ENCODE assay signal across 1 cellular context in the genomic region with DNA sequence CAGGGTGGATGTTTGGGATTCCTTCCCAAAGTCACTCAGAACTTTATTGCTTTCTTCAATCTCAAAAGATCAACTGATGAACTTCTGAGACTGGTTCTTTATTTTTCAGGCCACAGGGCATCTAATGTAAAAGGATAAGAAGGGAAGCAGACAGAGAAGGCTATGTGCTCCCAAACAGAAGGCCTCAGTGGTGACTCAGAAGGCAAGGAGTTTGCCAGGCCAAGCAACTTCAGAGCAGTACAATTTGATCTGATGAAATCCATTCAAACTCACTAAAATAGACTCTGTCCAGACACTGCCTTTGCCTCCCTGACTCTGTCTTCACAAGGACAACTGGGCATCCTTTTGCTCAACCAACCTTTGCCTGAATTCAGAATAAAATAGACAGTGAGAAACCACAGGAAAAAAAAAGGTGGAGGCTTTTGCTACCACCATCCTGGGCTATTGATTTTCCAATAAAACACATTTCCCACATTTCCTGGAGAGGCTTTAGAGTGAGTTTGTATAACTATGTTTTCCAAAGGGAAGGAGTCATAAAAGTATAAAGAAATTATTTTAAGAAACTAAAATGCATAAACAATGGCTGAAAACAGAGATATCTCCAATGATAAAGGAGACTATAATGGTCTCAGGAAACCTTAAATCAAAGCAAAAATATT.
TF ChIP-seq lines count a peak whose summit lies in the region.

No MANE protein-coding gene starts in this region.

TF ChIP-seq in HCT116, 20 proteins besides CTCF, POLR2A, EP300 and RAD21 (continued from another document):
- TF ChIP-seq, protein P1, sequence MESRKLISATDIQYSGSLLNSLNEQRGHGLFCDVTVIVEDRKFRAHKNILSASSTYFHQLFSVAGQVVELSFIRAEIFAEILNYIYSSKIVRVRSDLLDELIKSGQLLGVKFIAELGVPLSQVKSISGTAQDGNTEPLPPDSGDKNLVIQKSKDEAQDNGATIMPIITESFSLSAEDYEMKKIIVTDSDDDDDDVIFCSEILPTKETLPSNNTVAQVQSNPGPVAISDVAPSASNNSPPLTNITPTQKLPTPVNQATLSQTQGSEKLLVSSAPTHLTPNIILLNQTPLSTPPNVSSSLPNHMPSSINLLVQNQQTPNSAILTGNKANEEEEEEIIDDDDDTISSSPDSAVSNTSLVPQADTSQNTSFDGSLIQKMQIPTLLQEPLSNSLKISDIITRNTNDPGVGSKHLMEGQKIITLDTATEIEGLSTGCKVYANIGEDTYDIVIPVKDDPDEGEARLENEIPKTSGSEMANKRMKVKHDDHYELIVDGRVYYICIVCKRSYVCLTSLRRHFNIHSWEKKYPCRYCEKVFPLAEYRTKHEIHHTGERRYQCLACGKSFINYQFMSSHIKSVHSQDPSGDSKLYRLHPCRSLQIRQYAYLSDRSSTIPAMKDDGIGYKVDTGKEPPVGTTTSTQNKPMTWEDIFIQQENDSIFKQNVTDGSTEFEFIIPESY (IDR thresholded peaks at IDR 0.05; ENCODE audit: extremely low read depth, insufficient replicate concordance, low read length): no peak
- no peak for TF ChIP-seq EZH2phosphoT487 (IDR thresholded peaks at IDR 0.05; ENCODE audit: borderline replicate concordance)
- no peak for TF ChIP-seq POLR2AphosphoS5 (IDR thresholded peaks at IDR 0.05; ENCODE audit: low read depth, low read length)
- no peak for TF ChIP-seq JUND (IDR thresholded peaks at IDR 0.05)
- no peak for TF ChIP-seq ELF1 (IDR thresholded peaks at IDR 0.05; ENCODE audit: borderline replicate concordance, low read depth)
- TF ChIP-seq, protein P2, sequence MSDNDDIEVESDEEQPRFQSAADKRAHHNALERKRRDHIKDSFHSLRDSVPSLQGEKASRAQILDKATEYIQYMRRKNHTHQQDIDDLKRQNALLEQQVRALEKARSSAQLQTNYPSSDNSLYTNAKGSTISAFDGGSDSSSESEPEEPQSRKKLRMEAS (IDR thresholded peaks at IDR 0.05): no peak
- TF ChIP-seq FOSL1 (IDR thresholded peaks at IDR 0.05; ENCODE audit: low read depth): no peak
- TF ChIP-seq SP1 (IDR thresholded peaks at IDR 0.05; ENCODE audit: low read depth): no peak
- TF ChIP-seq SRF (IDR thresholded peaks at IDR 0.05; ENCODE audit: low read depth): no peak
- TF ChIP-seq CBX3 (IDR thresholded peaks at IDR 0.05; ENCODE audit: low read depth): no peak
